8 cellular contexts compared by ENCODE assay signal in genomic region chr15:84579261-84579721, GRCh38. TPM values are rescaled to one million over a fixed set of nuclear protein-coding genes. Genes with fewer than 3 reads are reported as not detected.
DNase-seq lines count a peak whose midpoint lies in the region; FAIRE-seq and TF ChIP-seq lines count a peak whose summit lies in the region.
"Not testable (repeated sequence)": the region's sequence is repeated elsewhere in the genome, so short reads cannot be mapped to it uniquely, and the experiment has no call there.

No MANE protein-coding gene starts in this region.

- not testable (repeated sequence) for H3K27me3 ChIP-seq in SJSA1 (replicated peaks); brain microvascular endothelial cell (replicated peaks); ovary

- in situ Hi-C loops in brain microvascular endothelial cell (cut with HindIII; ENCODE audit: low pct_ligation_motif_present, low sequenced_read_pairs): not testable (repeated sequence)

- DNase-seq in ELR (ENCODE audit: low read depth) (peak; percentile 67), NCI-H2196 treated with DMSO at 0.1 percent for 48 hours (lab: John Stamatoyannopoulos, UW; ENCODE audit: unreplicated experiment) (peak; percentile 1), SJSA1 (ENCODE audit: low read depth in 1 of 2, low spot score in 2 of 2) (peak; percentile 41 to 65), brain microvascular endothelial cell (peak; percentile 76), fibroblast of mammary gland (ENCODE audit: low read depth) (peak; percentile 7), kidney glomerular epithelial cell (lab: John Stamatoyannopoulos, UW) (peak; percentile 61), ovary (peak; percentile 47 to 77 (median 71))
- not testable (repeated sequence) for DNase-seq in urothelium cell line (ENCODE audit: low spot score)

- not testable (repeated sequence) for H3K27ac ChIP-seq in SJSA1, brain microvascular endothelial cell
- peak overlapping the region in 1 of 2 donors; percentile 71 for H3K27ac ChIP-seq in ovary

- not testable (repeated sequence) for TF ChIP-seq EP300 in ovary (IDR thresholded peaks at IDR 0.05)

- intact Hi-C loops in ovary (cut with DNase I): not testable (repeated sequence)

- FAIRE-seq in urothelium cell line (lab: Jason Lieb, UNC): peak; percentile 93

- not testable (repeated sequence) for H3K9me3 ChIP-seq in SJSA1 (replicated peaks); ovary

- not testable (repeated sequence) for H3K4me3 ChIP-seq in SJSA1; brain microvascular endothelial cell (ENCODE audit: low read depth, low read length); fibroblast of mammary gland (ENCODE audit: control insufficient read depth, low read depth, low read length); ovary

- not testable (repeated sequence) for H3K36me3 ChIP-seq in SJSA1; brain microvascular endothelial cell (replicated peaks); ovary

- not testable (repeated sequence) for H3K4me1 ChIP-seq in SJSA1 (replicated peaks)
- peaks cover 10% of the 10 kb centered on the region for H3K4me1 ChIP-seq in ovary (ENCODE audit: insufficient read depth)

- not testable (repeated sequence) for TF ChIP-seq CTCF in brain microvascular endothelial cell (IDR thresholded peaks at IDR 0.05; ENCODE audit: low read depth, low read length, missing control alignments); fibroblast of mammary gland (conservative IDR thresholded peaks at IDR 0.05; ENCODE audit: control insufficient read depth, insufficient read depth, low read depth, low read length); ovary (IDR thresholded peaks at IDR 0.05)

- WGBS in ovary, 3 donors: 14 to 24% (median 14%) methylated on average over 7 of the region's 7 CpGs

- TF ChIP-seq POLR2A in ovary (IDR thresholded peaks at IDR 0.05): not testable (repeated sequence)

RNA-seq across cellular contexts. Expression of gene ZSCAN2, which starts 21.5 kb away (rescaled TPM):
- 8.1 and 10.1 TPM in 2 replicates for total RNA-seq in SJSA1 (2014; rRNA removed; shearing (Covaris generic))
- 10 to 100 TPM in 3 of 7 donors, 1 to 10 TPM in 4; 5.6 to 13.3 (median 9.2) TPM for total RNA-seq in ovary
- polyA plus RNA-seq in ovary: 1 to 10 TPM; 6.8 to 8.2 TPM
